Comparison of ENCODE assay signal across 1 cellular context in genomic region chr6:20833881-20834515, GRCh38.
TF ChIP-seq lines count a peak whose summit lies in the region.

No MANE protein-coding gene starts in this region.

TF ChIP-seq in SK-N-SH treated with all-trans-retinoic acid at 6 μM for 48 hours, 23 proteins besides CTCF, POLR2A, EP300 and RAD21 (continued from another document):
- no peak for TF ChIP-seq PATZ1 (CRISPR knock-in tag; IDR thresholded peaks at IDR 0.05; ENCODE audit: borderline replicate concordance)
- no peak for TF ChIP-seq ZFP3 (CRISPR knock-in tag; IDR thresholded peaks at IDR 0.05)
- no peak for TF ChIP-seq GLIS3 (CRISPR knock-in tag; IDR thresholded peaks at IDR 0.05)
- no peak for TF ChIP-seq RARB (CRISPR knock-in tag; IDR thresholded peaks at IDR 0.05)
- no peak for TF ChIP-seq ZNF70 (CRISPR knock-in tag; IDR thresholded peaks at IDR 0.05)
- no peak for TF ChIP-seq TCF4 (CRISPR knock-in tag; IDR thresholded peaks at IDR 0.05; ENCODE audit: borderline replicate concordance)
